Comparison of ENCODE assay signal across 25 cellular contexts in the genomic region with DNA sequence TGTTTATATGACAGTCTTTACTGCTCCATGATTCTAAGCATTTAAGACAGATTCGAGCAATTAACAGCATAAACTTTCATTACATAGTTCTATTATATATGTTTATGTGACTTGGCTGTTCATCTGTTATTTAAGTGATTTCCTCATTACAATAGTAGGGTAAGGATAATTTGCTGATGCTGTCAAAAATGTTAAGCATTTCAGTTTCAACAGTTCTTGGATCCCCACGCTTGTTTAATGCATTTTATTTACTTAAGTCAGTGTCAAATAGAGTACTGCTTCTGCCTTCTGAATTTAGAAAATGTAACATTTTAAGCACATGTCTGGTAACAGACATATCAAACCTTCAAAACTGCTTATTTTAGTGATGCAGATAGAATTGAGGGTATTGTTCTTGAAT. TPM values are rescaled to one million over a fixed set of nuclear protein-coding genes. Genes with fewer than 3 reads are reported as not detected.
DNase-seq lines count a peak whose midpoint lies in the region; ATAC-seq and TF ChIP-seq lines count a peak whose summit lies in the region.
"Had no signal": no experiment of that assay in that cellular context is flagged by ENCODE, and none has a peak within 500 bp of the region (broad histone marks: within the 10 kb centered on the region; RNA-seq: fewer than 3 reads in every experiment).

No MANE protein-coding gene starts in this region.

- no peaks in the 10 kb centered on the region for H3K9me3 Mint-ChIP-seq in HFFc6
- no peaks in the 10 kb centered on the region for H3K9me3 Mint-ChIP-seq in osteocyte (ENCODE audit: unreplicated experiment)
- peaks cover 0 to 4% (median under 1%) of the 10 kb centered on the region in 8 donors for H3K9me3 Mint-ChIP-seq in CD4-positive, alpha-beta memory T cell
- H3K9me3 Mint-ChIP-seq: activated naive CD8-positive, alpha-beta T cell treated with anti-CD3 and anti-CD28 coated beads, Interleukin-2, amount 10 ng/mL, durations not matched to agents 7 days and 5 days; activated T-helper 2 cell treated with anti-CD3 and anti-CD28 coated beads, Interferon-gamma antibody, Interleukin-2, Interleukin-4, amounts not matched to agents 10 μg/mL and 5 μg/mL and 100 μg/mL, durations not matched to agents 14 hours and 24 hours and 36 hours; stimulated activated naive CD8-positive, alpha-beta T cell treated with anti-CD3 and anti-CD28 coated beads, Interleukin-15, amount 100 ng/mL, for 72 hours had no signal

- peaks cover 15% of the 10 kb centered on the region; the same call in 1 of the 2 replicates for H3K36me3 Mint-ChIP-seq in HFFc6 (ENCODE audit: low read depth)
- H3K36me3 Mint-ChIP-seq in osteocyte (ENCODE audit: unreplicated experiment) = peaks cover 18% of the 10 kb centered on the region
- no peaks in the 10 kb centered on the region for H3K36me3 Mint-ChIP-seq in CD4-positive, alpha-beta memory T cell
- H3K36me3 Mint-ChIP-seq: activated naive CD8-positive, alpha-beta T cell treated with anti-CD3 and anti-CD28 coated beads, Interleukin-2, amount 10 ng/mL, durations not matched to agents 7 days and 5 days; naive thymus-derived CD8-positive, alpha-beta T cell had no signal

- H3K4me1 ChIP-seq in adipocyte (ENCODE audit: control insufficient read depth, insufficient read depth, low read length) = peaks cover 37% of the 10 kb centered on the region
- H3K4me1 ChIP-seq in skeletal muscle tissue (ENCODE audit: control insufficient read depth in 3 of 3, insufficient read depth in 3 of 3, low read length in 3 of 3) = peaks cover 10 to 57% (median 24%) of the 10 kb centered on the region in 3 donors
- H3K4me1 ChIP-seq in CD4-positive, alpha-beta memory T cell (ENCODE audit: insufficient read depth, low read length) = no peaks in the 10 kb centered on the region

- peaks cover 52% of the 10 kb centered on the region for H3K4me1 Mint-ChIP-seq in HFFc6 (ENCODE audit: low read depth)
- peaks cover 8% of the 10 kb centered on the region for H3K4me1 Mint-ChIP-seq in osteocyte (ENCODE audit: unreplicated experiment)
- H3K4me1 Mint-ChIP-seq in CD4-positive, alpha-beta memory T cell = no peaks in the 10 kb centered on the region
- H3K4me1 Mint-ChIP-seq: activated CD4-positive, alpha-beta T cell treated with anti-CD3 and anti-CD28 coated beads for 36 hours; activated naive CD8-positive, alpha-beta T cell treated with anti-CD3 and anti-CD28 coated beads, Interleukin-2, amount 10 ng/mL, durations not matched to agents 7 days and 5 days; stimulated activated naive CD8-positive, alpha-beta T cell treated with anti-CD3 and anti-CD28 coated beads, Interleukin-15, amount 100 ng/mL, for 72 hours had no signal

- ATAC-seq in HG02870 (IDR thresholded peaks at IDR 0.05; ENCODE audit: unreplicated experiment) = no peak
- ATAC-seq: activated CD4-positive, alpha-beta T cell treated with anti-CD3 and anti-CD28 coated beads for 36 hours; HCT116; naive thymus-derived CD8-positive, alpha-beta T cell; stimulated activated naive CD8-positive, alpha-beta T cell treated with anti-CD3 and anti-CD28 coated beads, Interleukin-15, amount 100 ng/mL, for 72 hours had no signal

- H3K27ac Mint-ChIP-seq in HFFc6 (no peak overlapping the region; the same call in 1 of the 2 replicates), osteocyte (ENCODE audit: unreplicated experiment) (no peak overlapping the region)
- H3K27ac Mint-ChIP-seq in CD4-positive, alpha-beta memory T cell = no peak overlapping the region
- H3K27ac Mint-ChIP-seq: activated CD4-positive, alpha-beta T cell treated with anti-CD3 and anti-CD28 coated beads for 36 hours; activated naive CD8-positive, alpha-beta T cell treated with anti-CD3 and anti-CD28 coated beads, Interleukin-2, amount 10 ng/mL, durations not matched to agents 7 days and 5 days; activated T-helper 2 cell treated with anti-CD3 and anti-CD28 coated beads, Interferon-gamma antibody, Interleukin-2, Interleukin-4, amounts not matched to agents 10 μg/mL and 5 μg/mL and 100 μg/mL, durations not matched to agents 14 hours and 24 hours and 36 hours; naive thymus-derived CD8-positive, alpha-beta T cell; stimulated activated naive CD8-positive, alpha-beta T cell treated with anti-CD3 and anti-CD28 coated beads, Interleukin-15, amount 100 ng/mL, for 72 hours had no signal

- TF ChIP-seq CTCF in HFFc6 (IDR thresholded peaks at IDR 0.05) = no peak
- TF ChIP-seq CTCF in fibroblast of pulmonary artery (IDR thresholded peaks at IDR 0.05; ENCODE audit: low read length, missing control alignments) = no peak
- no peak for TF ChIP-seq CTCF in osteocyte (IDR thresholded peaks at IDR 0.05)

- DNase-seq in HFFc6 (no peak), adipocyte (ENCODE audit: low read depth) (peak; percentile 49), fibroblast of pulmonary artery (ENCODE audit: low read depth) (peak; percentile 31), SHP77 treated with DMSO at 0.1 percent for 48 hours (lab: John Stamatoyannopoulos, UW) (no peak), osteocyte (ENCODE audit: extremely low spot score, unreplicated experiment) (no peak)
- DNase-seq in CD4-positive, alpha-beta memory T cell = no peak
- DNase-seq: activated CD4-positive, alpha-beta T cell treated with anti-CD3 and anti-CD28 coated beads for 36 hours; activated naive CD8-positive, alpha-beta T cell treated with anti-CD3 and anti-CD28 coated beads, Interleukin-2, amount 10 ng/mL, durations not matched to agents 7 days and 5 days; dermis blood vessel endothelial cell; mesendoderm; MG63; naive thymus-derived CD8-positive, alpha-beta T cell; NCI-H1436; NCI-H510A treated with DMSO at 0.1 percent for 48 hours; Right ventricle myocardium superior; small intestine; stimulated activated CD4-positive, alpha-beta T cell treated with anti-CD3 and anti-CD28 coated beads, Interleukin-2, amount 100 ng/mL, for 48 hours; stimulated activated naive CD8-positive, alpha-beta T cell treated with anti-CD3 and anti-CD28 coated beads, Interleukin-15, amount 100 ng/mL, for 72 hours; transverse colon had no signal

- H3K27ac ChIP-seq in skeletal muscle tissue (ENCODE audit: low read depth, low read length) = peak overlapping the region; percentile 19
- H3K27ac ChIP-seq in CD4-positive, alpha-beta memory T cell (ENCODE audit: low read depth, low read length) = no peak overlapping the region

- H3K27me3 Mint-ChIP-seq in HFFc6 (ENCODE audit: insufficient read depth) (no peaks in the 10 kb centered on the region), osteocyte (ENCODE audit: unreplicated experiment) (no peaks in the 10 kb centered on the region)
- H3K27me3 Mint-ChIP-seq in CD4-positive, alpha-beta memory T cell = peaks cover under 1 to 7% of the 10 kb centered on the region in 2 donors
- H3K27me3 Mint-ChIP-seq: progenitor cell of endocrine pancreas had no signal

- CTCF ChIA-PET in CD4-positive, alpha-beta memory T cell (lab: Charles Lee; ENCODE audit: partially characterized antibody) = no interaction called here

- intact Hi-C loops in CD4-positive, alpha-beta memory T cell (cut with micrococcal nuclease) = no loop called here

- H3K4me3 Mint-ChIP-seq in HFFc6 = peak overlapping the region; percentile 43; the same call in 1 of the 2 replicates
- no peak overlapping the region for H3K4me3 Mint-ChIP-seq in osteocyte (ENCODE audit: unreplicated experiment)
- H3K4me3 Mint-ChIP-seq in CD4-positive, alpha-beta memory T cell = no peak overlapping the region
- H3K4me3 Mint-ChIP-seq: activated CD4-positive, alpha-beta T cell treated with anti-CD3 and anti-CD28 coated beads for 36 hours; activated naive CD8-positive, alpha-beta T cell treated with anti-CD3 and anti-CD28 coated beads, Interleukin-2, amount 10 ng/mL, durations not matched to agents 7 days and 5 days; naive thymus-derived CD8-positive, alpha-beta T cell; stimulated activated naive CD8-positive, alpha-beta T cell treated with anti-CD3 and anti-CD28 coated beads, Interleukin-15, amount 100 ng/mL, for 72 hours had no signal

- H3K27me3 ChIP-seq in adipocyte (replicated peaks; ENCODE audit: control insufficient read depth, insufficient read depth, low read length) (no peaks in the 10 kb centered on the region), skeletal muscle tissue (ENCODE audit: control insufficient read depth in 3 of 3, insufficient read depth in 3 of 3, low read length in 3 of 3) (no peaks in the 10 kb centered on the region)
- H3K27me3 ChIP-seq in CD4-positive, alpha-beta memory T cell (ENCODE audit: insufficient read depth, low read length) = no peaks in the 10 kb centered on the region
- H3K27me3 ChIP-seq: MG63, transverse colon had no signal

- H3K9me3 ChIP-seq in adipocyte (ENCODE audit: control insufficient read depth, low read length) (no peaks in the 10 kb centered on the region), skeletal muscle tissue (ENCODE audit: control insufficient read depth in 3 of 3, low read length in 3 of 3) (no peaks in the 10 kb centered on the region)
- H3K9me3 ChIP-seq in CD4-positive, alpha-beta memory T cell (ENCODE audit: control insufficient read depth in 1 of 2, low read length in 2 of 2) = no peaks in the 10 kb centered on the region
- H3K9me3 ChIP-seq: Caco-2, MG63, transverse colon had no signal

- POLR2A ChIA-PET in CD4-positive, alpha-beta memory T cell (lab: Charles Lee; ENCODE audit: partially characterized antibody) = no interaction called here

- H3K36me3 ChIP-seq in adipocyte (ENCODE audit: control insufficient read depth, insufficient read depth, low read length, severe bottlenecking) = no peaks in the 10 kb centered on the region
- peaks cover 0 to 4% (median 0%) of the 10 kb centered on the region in 3 donors for H3K36me3 ChIP-seq in skeletal muscle tissue (ENCODE audit: control insufficient read depth in 3 of 3, insufficient read depth in 3 of 3, low read length in 3 of 3)
- no peaks in the 10 kb centered on the region for H3K36me3 ChIP-seq in CD4-positive, alpha-beta memory T cell (ENCODE audit: insufficient read depth, low read length)
- H3K36me3 ChIP-seq: MG63, transverse colon had no signal

- H3K9ac ChIP-seq in adipocyte (ENCODE audit: low read length) (no peak overlapping the region), skeletal muscle tissue (ENCODE audit: low read depth in 1 of 3, low read length in 3 of 3) (peak overlapping the region in 2 of 3 donors; percentile 10 to 63)

- H3K4me3 ChIP-seq in adipocyte (ENCODE audit: low read length) (no peak overlapping the region), fibroblast of pulmonary artery (replicated peaks; ENCODE audit: low read depth, low read length) (no peak overlapping the region), skeletal muscle tissue (ENCODE audit: low read length in 3 of 3) (peak overlapping the region in 1 of 3 donors; percentile 20)
- no peak overlapping the region for H3K4me3 ChIP-seq in CD4-positive, alpha-beta memory T cell (ENCODE audit: low read length in 2 of 2)
- H3K4me3 ChIP-seq: MG63, transverse colon had no signal

RNA-seq across cellular contexts. Expression of a gene that starts 8.1 kb away (rescaled TPM):
- 10 to 100 TPM; 50.4 to 71.1 (median 59.0) TPM for total RNA-seq in HFFc6 (2021; fragmentation: NEBNext Ultra II Directional; extraction: Animal tissue kit (Norgen Biotek cat#: 25700))
- total RNA-seq in skeletal muscle tissue (205 TPM), osteocyte (73.5 and 77.3 TPM in 2 replicates)
- total RNA-seq in CD4-positive, alpha-beta memory T cell = under 1 TPM; 0.58 to 0.93 TPM
- polyA plus RNA-seq in CD4-positive, alpha-beta memory T cell = 1 to 10 TPM in 1 of 2 donors, under 1 TPM in 1; 0.11 to 2.2 TPM

Comparison
In these comparisons a context has a peak if more than half of its experiments do, and no peak if none do; other contexts are left out.
1. DNase-seq: peak in adipocyte (single experiment) and fibroblast of pulmonary artery (single experiment); none in HFFc6 (single experiment), SHP77 treated with DMSO at 0.1 percent for 48 hours (single experiment), osteocyte (single experiment) and CD4-positive, alpha-beta memory T cell (0 of 5).
2. RNA of a gene that starts 8.1 kb away (total RNA-seq): 205 TPM in skeletal muscle tissue (single experiment), 73.5 to 77.3 TPM in osteocyte and 50.4 to 71.1 TPM in HFFc6; 0.58 to 0.93 TPM in CD4-positive, alpha-beta memory T cell; every median in the first group is over 10 times any median in the second.